In the genomic region with DNA sequence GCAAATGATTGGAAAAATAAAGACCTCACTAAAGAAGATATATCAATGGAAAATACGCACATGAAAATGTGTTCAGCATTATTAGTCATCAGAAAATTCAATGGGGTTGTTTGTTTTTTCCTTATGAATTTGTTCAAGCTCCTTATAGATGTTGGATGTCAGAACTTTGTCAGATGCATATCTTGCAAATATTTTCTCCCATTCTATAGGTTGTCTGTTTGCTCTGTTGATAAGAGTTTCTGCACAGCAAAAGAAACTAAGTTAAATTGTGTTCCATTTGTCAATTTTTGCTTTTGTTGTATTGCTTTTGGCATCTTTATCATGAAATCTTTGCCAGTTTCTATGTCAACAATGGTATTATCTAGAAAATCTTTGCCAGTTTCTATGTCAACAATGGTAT, we compare ENCODE assay signal across 27 cellular contexts.
"Had no signal": no experiment of that assay in that cellular context is flagged by ENCODE, and none has a peak within 500 bp of the region (broad histone marks: within the 10 kb centered on the region; RNA-seq: fewer than 3 reads in every experiment).

No MANE protein-coding gene starts in this region.

- H3K27ac ChIP-seq: colonic mucosa, coronary artery, dorsolateral prefrontal cortex, epithelial cell of prostate, esophagus muscularis mucosa, esophagus squamous epithelium, foreskin keratinocyte, gastrocnemius medialis, gastroesophageal sphincter, heart left ventricle, heart right ventricle had no signal

- FAIRE-seq: endometrium, endothelial cell of umbilical vein, frontal cortex had no signal

- H3K27me3 ChIP-seq: colonic mucosa, dorsolateral prefrontal cortex, esophagus muscularis mucosa, esophagus squamous epithelium, foreskin keratinocyte, gastrocnemius medialis, gastroesophageal sphincter, heart left ventricle, heart right ventricle had no signal

- ATAC-seq: effector memory CD8-positive, alpha-beta T cell; esophagus mucosa; foreskin keratinocyte; gastrocnemius medialis; gastroesophageal sphincter; heart left ventricle; heart right ventricle had no signal

- H3K4me1 ChIP-seq: colonic mucosa, esophagus muscularis mucosa, esophagus squamous epithelium, foreskin keratinocyte, gastrocnemius medialis, gastroesophageal sphincter, heart left ventricle, heart right ventricle had no signal

- H3K9me3 ChIP-seq: colonic mucosa, esophagus muscularis mucosa, gastrocnemius medialis, gastroesophageal sphincter had no signal

- DNase-seq: colonic mucosa; cortex of kidney; dermis blood vessel endothelial cell; dorsolateral prefrontal cortex; effector CD4-positive, alpha-beta T cell; effector CD8-positive, alpha-beta T cell; effector memory CD4-positive, alpha-beta T cell; effector memory CD8-positive, alpha-beta T cell; endodermal cell; erythroblast; esophagus squamous epithelium; foreskin fibroblast; foreskin keratinocyte; foreskin melanocyte; gastrocnemius medialis; glutamatergic neuron; head of caudate nucleus; heart left ventricle; heart right ventricle had no signal

- H3K36me3 ChIP-seq: colonic mucosa, esophagus muscularis mucosa, esophagus squamous epithelium, gastrocnemius medialis, gastroesophageal sphincter, heart left ventricle, heart right ventricle had no signal

- H3K4me3 ChIP-seq: colonic mucosa, coronary artery, dorsolateral prefrontal cortex, esophagus muscularis mucosa, esophagus squamous epithelium, gastrocnemius medialis, gastroesophageal sphincter, heart left ventricle, heart right ventricle had no signal
